Comparison of ENCODE assay signal across 1 cellular context in genomic region chr5:38706376-38706775, GRCh38.
TF ChIP-seq lines count a peak whose summit lies in the region.

No MANE protein-coding gene starts in this region.

TF ChIP-seq in GM23338, 12 proteins besides CTCF, POLR2A, EP300 and RAD21 (continued from another document):
- no peak for TF ChIP-seq REST (IDR thresholded peaks at IDR 0.05; ENCODE audit: unreplicated experiment)
